In the genomic region with DNA sequence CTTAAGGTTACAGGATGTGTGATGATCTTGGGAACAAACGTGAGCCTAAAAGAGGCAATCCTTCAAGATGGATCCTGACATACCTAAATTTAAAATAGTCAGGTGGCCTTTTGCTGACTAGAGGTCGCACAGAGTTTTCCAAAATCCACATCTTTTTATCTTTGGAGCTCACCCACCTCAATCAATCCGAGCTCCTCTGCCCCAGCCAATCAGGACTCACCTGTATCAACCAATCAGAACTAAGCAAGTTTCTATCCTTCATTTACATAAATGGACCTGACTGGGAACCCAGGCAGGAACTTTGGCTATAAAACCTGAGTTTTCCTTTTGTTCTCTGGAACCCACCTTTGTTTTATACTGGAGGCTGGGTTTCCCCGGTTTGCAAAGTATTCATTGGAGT, we compare ENCODE assay signal across 1 cellular context.
TF ChIP-seq lines count a peak whose summit lies in the region.

No MANE protein-coding gene starts in this region.

TF ChIP-seq in IMR-90, 13 proteins besides CTCF, POLR2A, EP300 and RAD21 (continued from another document):
- TF ChIP-seq FOS (IDR thresholded peaks at IDR 0.05; ENCODE audit: low read depth, low read length) (no peak), MAFK (IDR thresholded peaks at IDR 0.05; ENCODE audit: low read depth, low read length) (no peak), MAZ (IDR thresholded peaks at IDR 0.05; ENCODE audit: borderline replicate concordance, low read depth, low read length) (no peak), RFX5 (IDR thresholded peaks at IDR 0.05; ENCODE audit: low read depth, low read length) (no peak), RCOR1 (IDR thresholded peaks at IDR 0.05; ENCODE audit: insufficient replicate concordance, low read length) (no peak), NFE2L2 (IDR thresholded peaks at IDR 0.05; ENCODE audit: low read depth, low read length) (no peak)
- TF ChIP-seq, protein P1, sequence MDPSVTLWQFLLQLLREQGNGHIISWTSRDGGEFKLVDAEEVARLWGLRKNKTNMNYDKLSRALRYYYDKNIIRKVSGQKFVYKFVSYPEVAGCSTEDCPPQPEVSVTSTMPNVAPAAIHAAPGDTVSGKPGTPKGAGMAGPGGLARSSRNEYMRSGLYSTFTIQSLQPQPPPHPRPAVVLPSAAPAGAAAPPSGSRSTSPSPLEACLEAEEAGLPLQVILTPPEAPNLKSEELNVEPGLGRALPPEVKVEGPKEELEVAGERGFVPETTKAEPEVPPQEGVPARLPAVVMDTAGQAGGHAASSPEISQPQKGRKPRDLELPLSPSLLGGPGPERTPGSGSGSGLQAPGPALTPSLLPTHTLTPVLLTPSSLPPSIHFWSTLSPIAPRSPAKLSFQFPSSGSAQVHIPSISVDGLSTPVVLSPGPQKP (IDR thresholded peaks at IDR 0.05; ENCODE audit: borderline replicate concordance, low read depth, low read length) = no peak
